Comparison of ENCODE assay signal across 26 cellular contexts in genomic region chr19:13071444-13072205, GRCh38. TPM values are rescaled to one million over a fixed set of nuclear protein-coding genes. Genes with fewer than 3 reads are reported as not detected.
A peak's percentile ranks its signal among the peaks of the same experiment; 100 is the strongest.
DNase-seq lines count a peak whose midpoint lies in the region; ATAC-seq and TF ChIP-seq lines count a peak whose summit lies in the region.
"Had no signal": no experiment of that assay in that cellular context is flagged by ENCODE, and none has a peak within 500 bp of the region (broad histone marks: within the 10 kb centered on the region; RNA-seq: fewer than 3 reads in every experiment).

No MANE protein-coding gene starts in this region.

- ATAC-seq in left ventricle myocardium superior (no peak), gastrocnemius medialis (no peak), left lung (no peak)
- ATAC-seq: activated naive CD4-positive, alpha-beta T cell treated with anti-CD3 and anti-CD28 coated beads, Interleukin-2, amount 50 U/mL, for 72 hours; activated T-helper 17 cell treated with anti-CD3 and anti-CD28 coated beads, Interleukin-2, amount 50 U/mL, for 72 hours; left lobe of liver; stimulated activated naive CD8-positive, alpha-beta T cell treated with anti-CD3 and anti-CD28 coated beads, Interleukin-15, Interleukin-2, amounts not matched to agents 100 U/mL and 50 U/mL, for 24 hours; upper lobe of right lung had no signal

- peaks cover 30% of the 10 kb centered on the region for H3K36me3 ChIP-seq in left ventricle myocardium inferior
- H3K36me3 ChIP-seq in gastrocnemius medialis, result peaks cover 0 to 23% of the 10 kb centered on the region in 2 donors
- peaks cover 0 to 23% of the 10 kb centered on the region in 2 donors for H3K36me3 ChIP-seq in left lung
- H3K36me3 ChIP-seq in H7 (replicated peaks; ENCODE audit: control insufficient read depth, insufficient read depth, low read length), result no peaks in the 10 kb centered on the region
- H3K36me3 ChIP-seq: HAP-1 had no signal

- H3K4me3 ChIP-seq in left ventricle myocardium inferior (no peak overlapping the region), coronary artery (no peak overlapping the region), gastrocnemius medialis (no peak overlapping the region), left lung (no peak overlapping the region), H7 (ENCODE audit: insufficient read depth, low read depth, low read length) (no peak overlapping the region)
- H3K4me3 ChIP-seq: HAP-1, hepatocyte, pancreas, upper lobe of right lung had no signal

- no peak for TF ChIP-seq POLR2A in gastrocnemius medialis (IDR thresholded peaks at IDR 0.05)

- intact Hi-C loops in left ventricle myocardium inferior (cut with micrococcal nuclease) (no loop called here), left ventricle myocardium superior (cut with micrococcal nuclease) (no loop called here), gastrocnemius medialis (cut with DNase I; ENCODE audit: low total_unique reads) (no loop called here), left lung (cut with DNase I) (no loop called here)

- H3K27ac ChIP-seq in left ventricle myocardium inferior (replicated peaks) (peak overlapping the region; percentile 74), coronary artery (peak overlapping the region; percentile 16 to 80), gastrocnemius medialis (peak overlapping the region; percentile 92 to 100 (median 96)), left lung (no peak overlapping the region)
- H3K27ac ChIP-seq: epithelial cell of prostate, hepatocyte, pancreas, upper lobe of right lung had no signal

- TF ChIP-seq CTCF in left ventricle myocardium inferior (IDR thresholded peaks at IDR 0.05; ENCODE audit: borderline replicate concordance) (no peak), coronary artery (IDR thresholded peaks at IDR 0.05) (no peak), gastrocnemius medialis (IDR thresholded peaks at IDR 0.05 in 4 of 5, conservative IDR thresholded peaks at IDR 0.05 in 1 of 5) (no peak), left lung (IDR thresholded peaks at IDR 0.05) (no peak)

- peaks cover 76% of the 10 kb centered on the region for H3K4me1 ChIP-seq in left ventricle myocardium inferior
- peaks cover 65 to 72% of the 10 kb centered on the region in 2 donors for H3K4me1 ChIP-seq in gastrocnemius medialis
- peaks cover 0 to 19% of the 10 kb centered on the region in 2 donors for H3K4me1 ChIP-seq in left lung
- H3K4me1 ChIP-seq: HAP-1 had no signal

- H3K27me3 ChIP-seq in left ventricle myocardium inferior (ENCODE audit: low read depth), result no peaks in the 10 kb centered on the region
- no peaks in the 10 kb centered on the region for H3K27me3 ChIP-seq in gastrocnemius medialis
- no peaks in the 10 kb centered on the region for H3K27me3 ChIP-seq in left lung
- H3K27me3 ChIP-seq in H7 (ENCODE audit: control insufficient read depth, insufficient read depth, low read length), result peaks cover 3% of the 10 kb centered on the region
- H3K27me3 ChIP-seq: pancreas, upper lobe of right lung had no signal

- H3K9me3 ChIP-seq in left ventricle myocardium inferior (replicated peaks), result no peaks in the 10 kb centered on the region
- H3K9me3 ChIP-seq in gastrocnemius medialis, result no peaks in the 10 kb centered on the region
- H3K9me3 ChIP-seq in left lung, result no peaks in the 10 kb centered on the region
- H3K9me3 ChIP-seq: HAP-1, pancreas, upper lobe of right lung had no signal

- no peak for DNase-seq in left ventricle myocardium inferior
- no peak for DNase-seq in left ventricle myocardium superior
- no peak for DNase-seq in coronary artery (ENCODE audit: low spot score)
- no peak for DNase-seq in gastrocnemius medialis
- no peak for DNase-seq in foreskin melanocyte
- DNase-seq in SIG-M5 (lab: John Stamatoyannopoulos, UW), result no peak
- no peak for DNase-seq in left lung
- DNase-seq in H7, result no peak
- DNase-seq: activated B cell treated with CpG ODN at 0.5 μM for 24 hours; activated CD4-positive, alpha-beta T cell treated with anti-CD3 and anti-CD28 coated beads, Interleukin-2, amount 50 U/mL, for 48 hours; activated CD8-positive, alpha-beta memory T cell treated with anti-CD3 and anti-CD28 coated beads, Interleukin-2, amount 50 U/mL, for 4 hours; NCI-H1092; NCI-H2029 treated with DMSO at 0.1 percent for 48 hours; NCI-H345; nephron progenitor cell; stimulated activated CD4-positive, alpha-beta T cell treated with anti-CD3 and anti-CD28 coated beads, Interleukin-15, amount 100 ng/mL, for 24 hours; stimulated activated naive CD8-positive, alpha-beta T cell treated with anti-CD3 and anti-CD28 coated beads, Interleukin-15, Interleukin-2, amounts not matched to agents 100 U/mL and 50 U/mL, for 24 hours; T1000; upper lobe of right lung had no signal

- in situ Hi-C loops in gastrocnemius medialis (cut with MboI; ENCODE audit: low sequenced_read_pairs in 4 of 4), result no loop called here

RNA-seq across cellular contexts. Expression of gene LYL1, which starts 31.0 kb away (rescaled TPM):
- 6.3 TPM for total RNA-seq in left ventricle myocardium inferior
- 8.8 TPM for total RNA-seq in left ventricle myocardium superior
- total RNA-seq in gastrocnemius medialis, result 1 to 10 TPM; 2.6 to 5.0 (median 3.1) TPM
- 10 to 100 TPM; 15.4 to 32.9 TPM for total RNA-seq in left lung
- 1.5 and 1.7 TPM in 2 replicates for total RNA-seq in H7 (2014; rRNA removed; shearing (Covaris generic))

RNA-seq across cellular contexts. Expression of gene TRMT1, which starts 44.9 kb away (rescaled TPM):
- total RNA-seq in left ventricle myocardium inferior, result 19.6 TPM
- total RNA-seq in left ventricle myocardium superior, result 22.4 TPM
- total RNA-seq in gastrocnemius medialis, result 10 to 100 TPM; 31.7 to 47.9 (median 45.0) TPM
- total RNA-seq in left lung, result 10 to 100 TPM; 24.2 to 46.2 TPM
- total RNA-seq in H7 (2014; rRNA removed; shearing (Covaris generic)), result 81.5 and 89.1 TPM in 2 replicates

RNA-seq across cellular contexts. Expression of gene NACC1, which starts 46.4 kb away (rescaled TPM):
- total RNA-seq in left ventricle myocardium inferior (35.4 TPM), left ventricle myocardium superior (50.0 TPM), gastrocnemius medialis (10 to 100 TPM; 36.3 to 81.3 (median 49.4) TPM), left lung (10 to 100 TPM; 65.1 to 92.5 TPM)
- 254 and 292 TPM in 2 replicates for total RNA-seq in H7 (2014; rRNA removed; shearing (Covaris generic))

Comparison
In these comparisons a context has a peak if more than half of its experiments do, and no peak if none do; other contexts are left out.
1. H3K27ac ChIP-seq: peak in left ventricle myocardium inferior (single experiment), coronary artery (2 of 2) and gastrocnemius medialis (4 of 4); none in left lung (0 of 2).